Comparison of ENCODE assay signal across 8 cellular contexts in the genomic region with DNA sequence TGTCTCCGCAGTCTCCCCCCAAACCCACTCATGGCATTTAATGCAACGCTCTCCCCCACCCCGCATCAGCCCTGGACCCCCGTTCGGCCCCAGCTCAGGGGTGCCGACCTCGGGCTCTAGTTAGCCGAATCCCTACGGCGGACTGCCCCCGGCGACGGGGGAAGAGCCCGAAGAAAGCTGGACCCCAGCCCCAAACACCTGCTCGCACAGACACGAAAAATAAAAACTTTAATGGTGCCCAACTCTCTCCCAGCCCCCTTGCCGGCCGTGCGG. TPM values are rescaled to one million over a fixed set of nuclear protein-coding genes. Genes with fewer than 3 reads are reported as not detected.
DNase-seq lines count a peak whose midpoint lies in the region; ATAC-seq and TF ChIP-seq lines count a peak whose summit lies in the region.

No MANE protein-coding gene starts in this region.

- no peak overlapping the region for H4K5ac ChIP-seq in IMR-90 (ENCODE audit: low read depth, low read length)

- peak overlapping the region; percentile 89 for H2AFZ ChIP-seq in IMR-90 (replicated peaks; ENCODE audit: low read length, poor library complexity)

- peak overlapping the region; percentile 70 for H3K4ac ChIP-seq in IMR-90 (ENCODE audit: low read depth, low read length)

- no peak overlapping the region for H3K18ac ChIP-seq in IMR-90 (ENCODE audit: low read depth, low read length)

- intact Hi-C loops in IMR-90 (cut with micrococcal nuclease), result loop anchor here (5.0 kb wide), 1 partner anchor 168 kb away; no protein-coding TSS in a partner anchor

- TF ChIP-seq CTCF in IMR-90 (conservative IDR thresholded peaks at IDR 0.05; ENCODE audit: low read depth, low read length), result no peak

- H4K91ac ChIP-seq in IMR-90 (ENCODE audit: insufficient read depth, low read depth, low read length), result peak overlapping the region; percentile 34

- H3K4me3 Mint-ChIP-seq in activated naive CD4-positive, alpha-beta T cell treated with anti-CD3 and anti-CD28 coated beads, Interleukin-2, amount 50 U/mL, for 24 hours, result peak overlapping the region; percentile 97

- no peaks in the 10 kb centered on the region for H3K36me3 Mint-ChIP-seq in activated naive CD4-positive, alpha-beta T cell treated with anti-CD3 and anti-CD28 coated beads, Interleukin-2, amount 50 U/mL, for 24 hours

- no peak for TF ChIP-seq POLR2A in IMR-90 (IDR thresholded peaks at IDR 0.05; ENCODE audit: low read depth, low read length)

- peak overlapping the region; percentile 5; the same call in 1 of the 2 replicates for H3K14ac ChIP-seq in IMR-90 (replicated peaks; ENCODE audit: low read depth, low read length)

- H2BK5ac ChIP-seq in IMR-90 (ENCODE audit: low read depth, low read length, poor library complexity, severe bottlenecking), result peak overlapping the region; percentile 90

- CTCF ChIA-PET in IMR-90 (lab: Yijun Ruan, JAX), result interaction anchor here (0.6 to 0.7 kb wide), 3 partner anchors 15 to 1734 kb away, joined by 3 to 5 read pairs (median 4); no protein-coding TSS in a partner anchor

- H3K4me2 ChIP-seq in IMR-90 (ENCODE audit: low read depth, low read length), result peak overlapping the region; percentile 75

- 0% methylated on average over 4 of the region's 19 CpGs; no CpG with 5 or more reads in 1 of the 2 experiments for WGBS in IMR-90 (ENCODE audit: extremely low coverage in 2 of 2, insufficient read length in 1 of 2), 2 experiments

- H2AK9ac ChIP-seq in IMR-90 (replicated peaks; ENCODE audit: low read depth, low read length, poor library complexity), result peak overlapping the region; percentile 59

- H3K9me3 ChIP-seq in IMR-90 (ENCODE audit: control insufficient read depth, insufficient read depth, low read length) (no peaks in the 10 kb centered on the region), iPS-20b (ENCODE audit: insufficient read depth, low read depth, low read length) (no peaks in the 10 kb centered on the region)

- H3K56ac ChIP-seq in IMR-90 (ENCODE audit: extremely low read depth, insufficient read depth, low read length), result no peak overlapping the region

- no peaks in the 10 kb centered on the region for H3K27me3 Mint-ChIP-seq in activated naive CD4-positive, alpha-beta T cell treated with anti-CD3 and anti-CD28 coated beads, Interleukin-2, amount 50 U/mL, for 24 hours

- peak overlapping the region; percentile 92 for H3K27ac ChIP-seq in IMR-90 (ENCODE audit: insufficient read depth, low read length)
- peak overlapping the region; percentile 90 for H3K27ac ChIP-seq in iPS-20b (ENCODE audit: low read length)

- no peak overlapping the region for H2AK5ac ChIP-seq in IMR-90 (ENCODE audit: low read depth, low read length)

- H3K9me3 Mint-ChIP-seq in activated naive CD4-positive, alpha-beta T cell treated with anti-CD3 and anti-CD28 coated beads, Interleukin-2, amount 50 U/mL, for 24 hours, result no peaks in the 10 kb centered on the region

- peaks cover 8 to 38% of the 10 kb centered on the region in 2 experiments for H3K79me1 ChIP-seq in IMR-90 (ENCODE audit: low read depth in 1 of 2, low read length in 2 of 2)

- DNase-seq in IMR-90 (no peak), UCSD-AML1 (lab: John Stamatoyannopoulos, UW; ENCODE audit: unreplicated experiment) (no peak), NCI-H226 (no peak), NCI-H2196 (lab: John Stamatoyannopoulos, UW; ENCODE audit: unreplicated experiment) (no peak)
- peak in 2 of 3 experiments; percentile 5 to 10 for DNase-seq in stimulated activated CD4-positive, alpha-beta T cell treated with anti-CD3 and anti-CD28 coated beads, TNF-alpha, amount 100 ng/mL, for 24 hours (ENCODE audit: low read depth in 3 of 3)

- no peak overlapping the region for H2BK120ac ChIP-seq in IMR-90 (ENCODE audit: low read depth, low read length)

- dilution Hi-C loops in IMR-90 (cut with HindIII; ENCODE audit: low sequenced_read_pairs, unreplicated experiment), result no loop called here

- no peak overlapping the region for H2BK20ac ChIP-seq in IMR-90 (ENCODE audit: low read depth, low read length)

- POLR2A ChIA-PET in IMR-90 (lab: Charles Lee; ENCODE audit: unreplicated experiment), result interaction anchor here (0.6 to 0.7 kb wide), 2 partner anchors 45 to 79 kb away, joined by 3 read pairs; no protein-coding TSS in a partner anchor

- peak overlapping the region; percentile 90 for H3K4me3 ChIP-seq in IMR-90 (ENCODE audit: insufficient read depth, low read depth, low read length)
- H3K4me3 ChIP-seq in iPS-20b (ENCODE audit: low read length), result peak overlapping the region; percentile 99

- H3K9ac ChIP-seq in IMR-90 (ENCODE audit: low read depth, low read length) (peak overlapping the region; percentile 85), iPS-20b (ENCODE audit: low read depth, low read length) (peak overlapping the region; percentile 99)

- H3K27me3 ChIP-seq in IMR-90 (ENCODE audit: control insufficient read depth, insufficient read depth, low read length) (no peaks in the 10 kb centered on the region), iPS-20b (ENCODE audit: insufficient read depth, low read length) (peaks cover 25% of the 10 kb centered on the region)

- TF ChIP-seq RAD21 in IMR-90 (IDR thresholded peaks at IDR 0.05; ENCODE audit: low read length), result no peak

- H3K27ac Mint-ChIP-seq in activated naive CD4-positive, alpha-beta T cell treated with anti-CD3 and anti-CD28 coated beads, Interleukin-2, amount 50 U/mL, for 24 hours, result peak overlapping the region; percentile 99

- H4K20me1 ChIP-seq in IMR-90 (ENCODE audit: insufficient read depth, low read length), result peaks cover 28% of the 10 kb centered on the region

- ATAC-seq in IMR-90 (ENCODE audit: low read depth) (no peak), HG03378 (IDR thresholded peaks at IDR 0.05; ENCODE audit: unreplicated experiment) (no peak)

- H3K36me3 ChIP-seq in IMR-90 (ENCODE audit: control insufficient read depth, insufficient read depth, low read length), result peaks cover 14% of the 10 kb centered on the region
- peaks cover 34% of the 10 kb centered on the region for H3K36me3 ChIP-seq in iPS-20b (ENCODE audit: insufficient read depth, low read depth, low read length)

- BruUV-seq in IMR-90 (replicated peaks; lab: Mats Ljungman, UMichigan), result no TSS peak

- H3K4me1 ChIP-seq in IMR-90 (ENCODE audit: control insufficient read depth, insufficient read depth, low read length) (peaks cover 22% of the 10 kb centered on the region), iPS-20b (ENCODE audit: insufficient read depth, low read length) (peaks cover 45% of the 10 kb centered on the region)

- H3K9me1 ChIP-seq in IMR-90 (ENCODE audit: insufficient read depth, low read length), result peaks cover 9% of the 10 kb centered on the region; the same call in 1 of the 2 replicates

- H2BK15ac ChIP-seq in IMR-90 (ENCODE audit: low read depth, low read length), result no peak overlapping the region

- H3K4me1 Mint-ChIP-seq in activated naive CD4-positive, alpha-beta T cell treated with anti-CD3 and anti-CD28 coated beads, Interleukin-2, amount 50 U/mL, for 24 hours, result peaks cover 53% of the 10 kb centered on the region

- no peak overlapping the region for H3K23ac ChIP-seq in IMR-90 (ENCODE audit: low read depth, low read length)

- in situ Hi-C loops in IMR-90 (cut with MboI; ENCODE audit: low sequenced_read_pairs), result no loop called here

- peak overlapping the region in 1 of 2 experiments; percentile 56; a peak in 1 of 4 replicates for H4K8ac ChIP-seq in IMR-90 (ENCODE audit: low read depth in 2 of 2, low read length in 2 of 2)

TF ChIP-seq in IMR-90, 13 proteins besides CTCF, POLR2A, EP300 and RAD21:
- TF ChIP-seq MXI1 (IDR thresholded peaks at IDR 0.05; ENCODE audit: borderline replicate concordance, low read depth, low read length) (no peak), SMC3 (IDR thresholded peaks at IDR 0.05; ENCODE audit: low read depth, low read length) (no peak), MAFK (IDR thresholded peaks at IDR 0.05; ENCODE audit: low read depth, low read length) (no peak), NFE2L2 (IDR thresholded peaks at IDR 0.05; ENCODE audit: low read depth, low read length) (no peak), CEBPB (IDR thresholded peaks at IDR 0.05; ENCODE audit: low read depth, low read length) (no peak), MAZ (IDR thresholded peaks at IDR 0.05; ENCODE audit: borderline replicate concordance, low read depth, low read length) (no peak), RFX5 (IDR thresholded peaks at IDR 0.05; ENCODE audit: low read depth, low read length) (no peak), RCOR1 (IDR thresholded peaks at IDR 0.05; ENCODE audit: insufficient replicate concordance, low read length) (no peak), BHLHE40 (IDR thresholded peaks at IDR 0.05; ENCODE audit: low read depth, low read length) (no peak), CHD1 (IDR thresholded peaks at IDR 0.05; ENCODE audit: low read depth, low read length) (no peak), FOS (IDR thresholded peaks at IDR 0.05; ENCODE audit: low read depth, low read length) (no peak)
- TF ChIP-seq, protein P1, sequence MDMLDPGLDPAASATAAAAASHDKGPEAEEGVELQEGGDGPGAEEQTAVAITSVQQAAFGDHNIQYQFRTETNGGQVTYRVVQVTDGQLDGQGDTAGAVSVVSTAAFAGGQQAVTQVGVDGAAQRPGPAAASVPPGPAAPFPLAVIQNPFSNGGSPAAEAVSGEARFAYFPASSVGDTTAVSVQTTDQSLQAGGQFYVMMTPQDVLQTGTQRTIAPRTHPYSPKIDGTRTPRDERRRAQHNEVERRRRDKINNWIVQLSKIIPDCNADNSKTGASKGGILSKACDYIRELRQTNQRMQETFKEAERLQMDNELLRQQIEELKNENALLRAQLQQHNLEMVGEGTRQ (IDR thresholded peaks at IDR 0.05; ENCODE audit: low read depth, low read length), result no peak
- TF ChIP-seq, protein P2, sequence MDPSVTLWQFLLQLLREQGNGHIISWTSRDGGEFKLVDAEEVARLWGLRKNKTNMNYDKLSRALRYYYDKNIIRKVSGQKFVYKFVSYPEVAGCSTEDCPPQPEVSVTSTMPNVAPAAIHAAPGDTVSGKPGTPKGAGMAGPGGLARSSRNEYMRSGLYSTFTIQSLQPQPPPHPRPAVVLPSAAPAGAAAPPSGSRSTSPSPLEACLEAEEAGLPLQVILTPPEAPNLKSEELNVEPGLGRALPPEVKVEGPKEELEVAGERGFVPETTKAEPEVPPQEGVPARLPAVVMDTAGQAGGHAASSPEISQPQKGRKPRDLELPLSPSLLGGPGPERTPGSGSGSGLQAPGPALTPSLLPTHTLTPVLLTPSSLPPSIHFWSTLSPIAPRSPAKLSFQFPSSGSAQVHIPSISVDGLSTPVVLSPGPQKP (IDR thresholded peaks at IDR 0.05; ENCODE audit: borderline replicate concordance, low read depth, low read length), result no peak

RNA-seq across cellular contexts. Expression of a gene that starts 0.6 kb away (rescaled TPM):
- total RNA-seq in IMR-90 (2012; rRNA removed), result 24.0 and 24.2 TPM in 2 replicates
- polyA plus RNA-seq in IMR-90 (2012; rRNA removed), result 38.9 and 43.5 TPM in 2 replicates
- 33.7 and 55.9 TPM in 2 replicates for polyA plus RNA-seq in IMR-90 (2012; cell fraction: cytosol; rRNA removed)
- polyA plus RNA-seq in IMR-90 (2012; cell fraction: nucleus; rRNA removed; ENCODE audit: low replicate concordance), result 83.0 and 140 TPM in 2 replicates

Comparison
In these comparisons a context has a peak if more than half of its experiments do, and no peak if none do; other contexts are left out.
1. DNase-seq: peak in stimulated activated CD4-positive, alpha-beta T cell treated with anti-CD3 and anti-CD28 coated beads, TNF-alpha, amount 100 ng/mL, for 24 hours (2 of 3); none in IMR-90 (single experiment), UCSD-AML1 (single experiment), NCI-H226 (single experiment) and NCI-H2196 (single experiment).